ENCODE assay signal across 1 cellular context in genomic region chrY:12359867-12360266, GRCh38.
TF ChIP-seq lines count a peak whose summit lies in the region.

No MANE protein-coding gene starts in this region.

TF ChIP-seq in H1, 55 proteins besides CTCF, POLR2A, EP300 and RAD21:
- TF ChIP-seq, protein P1, sequence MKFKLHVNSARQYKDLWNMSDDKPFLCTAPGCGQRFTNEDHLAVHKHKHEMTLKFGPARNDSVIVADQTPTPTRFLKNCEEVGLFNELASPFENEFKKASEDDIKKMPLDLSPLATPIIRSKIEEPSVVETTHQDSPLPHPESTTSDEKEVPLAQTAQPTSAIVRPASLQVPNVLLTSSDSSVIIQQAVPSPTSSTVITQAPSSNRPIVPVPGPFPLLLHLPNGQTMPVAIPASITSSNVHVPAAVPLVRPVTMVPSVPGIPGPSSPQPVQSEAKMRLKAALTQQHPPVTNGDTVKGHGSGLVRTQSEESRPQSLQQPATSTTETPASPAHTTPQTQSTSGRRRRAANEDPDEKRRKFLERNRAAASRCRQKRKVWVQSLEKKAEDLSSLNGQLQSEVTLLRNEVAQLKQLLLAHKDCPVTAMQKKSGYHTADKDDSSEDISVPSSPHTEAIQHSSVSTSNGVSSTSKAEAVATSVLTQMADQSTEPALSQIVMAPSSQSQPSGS (IDR thresholded peaks at IDR 0.05; ENCODE audit: low read length) = no peak
- TF ChIP-seq KDM5A (IDR thresholded peaks at IDR 0.05; ENCODE audit: low read length) (no peak), NANOG (IDR thresholded peaks at IDR 0.05; ENCODE audit: insufficient read depth, low read depth, low read length, poor library complexity, severe bottlenecking) (no peak), CEBPB (IDR thresholded peaks at IDR 0.05; ENCODE audit: low read depth, low read length) (no peak), EZH2 (IDR thresholded peaks at IDR 0.05; ENCODE audit: low read depth, low read length, severe bottlenecking) (no peak), FOSL1 (IDR thresholded peaks at IDR 0.05; ENCODE audit: insufficient read depth, low read depth, low read length) (no peak), RNF2 (IDR thresholded peaks at IDR 0.05; ENCODE audit: borderline replicate concordance, low read depth, low read length, missing control alignments, poor library complexity, severe bottlenecking) (no peak), PHF8 (conservative IDR thresholded peaks at IDR 0.05; ENCODE audit: low read depth, low read length) (no peak)
- TF ChIP-seq, protein P2, sequence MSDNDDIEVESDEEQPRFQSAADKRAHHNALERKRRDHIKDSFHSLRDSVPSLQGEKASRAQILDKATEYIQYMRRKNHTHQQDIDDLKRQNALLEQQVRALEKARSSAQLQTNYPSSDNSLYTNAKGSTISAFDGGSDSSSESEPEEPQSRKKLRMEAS (IDR thresholded peaks at IDR 0.05) = no peak
